1 cellular context compared by ENCODE assay signal in genomic region chr7:143504215-143504936, GRCh38.
A peak's percentile ranks its signal among the peaks of the same experiment; 100 is the strongest.
TF ChIP-seq lines count a peak whose summit lies in the region.

No MANE protein-coding gene starts in this region.

TF ChIP-seq in K562, 482 proteins besides CTCF, POLR2A, EP300 and RAD21 (continued from another document and continues in another):
- no peak for TF ChIP-seq ZBTB33 (CRISPR knock-in tag; IDR thresholded peaks at IDR 0.05)
- no peak for TF ChIP-seq MCM5 (IDR thresholded peaks at IDR 0.05; ENCODE audit: low read depth)
- TF ChIP-seq RBM22 (IDR thresholded peaks at IDR 0.05; ENCODE audit: low read depth, low read length, poor library complexity, severe bottlenecking) = no peak
- no peak for TF ChIP-seq ETV1 (tag; conservative IDR thresholded peaks at IDR 0.05; ENCODE audit: low read depth)
- no peak for TF ChIP-seq TCF15 (CRISPR knock-in tag; IDR thresholded peaks at IDR 0.05)
- peak; percentile 98 for TF ChIP-seq TAL1 (IDR thresholded peaks at IDR 0.05)
- peak; percentile 98 for TF ChIP-seq JUND (IDR thresholded peaks at IDR 0.05; ENCODE audit: borderline replicate concordance, low read depth, low read length)
- peak; percentile 98; the same call in 2 of the 3 replicates for TF ChIP-seq JUND (tag; IDR thresholded peaks at IDR 0.05; ENCODE audit: borderline replicate concordance, low read depth, low read length)
- TF ChIP-seq FOXK2 (conservative IDR thresholded peaks at IDR 0.05 in 1 of 2, IDR thresholded peaks at IDR 0.05 in 1 of 2; ENCODE audit: low read depth in 2 of 2) = peak; percentile 54 to 56; a peak in 1 of 4 replicates
- TF ChIP-seq CTCFL (IDR thresholded peaks at IDR 0.05; ENCODE audit: borderline replicate concordance, insufficient read depth, low read depth, low read length, poor library complexity, severe bottlenecking) = no peak
- TF ChIP-seq E2F6 (IDR thresholded peaks at IDR 0.05; ENCODE audit: borderline replicate concordance in 1 of 2, extremely low read depth in 1 of 2, insufficient read depth in 1 of 2, insufficient read length in 1 of 2, low read depth in 1 of 2, low read length in 1 of 2, poor library complexity in 1 of 2, severe bottlenecking in 1 of 2) = no peak
- TF ChIP-seq PHB (CRISPR knock-in tag; IDR thresholded peaks at IDR 0.05) = no peak
- no peak for TF ChIP-seq CBX2 (IDR thresholded peaks at IDR 0.05; ENCODE audit: insufficient read depth, low read length, poor library complexity, severe bottlenecking)
- peak; percentile 97 for TF ChIP-seq ESRRA (IDR thresholded peaks at IDR 0.05; ENCODE audit: borderline replicate concordance, low read depth)
- TF ChIP-seq RBM34 (IDR thresholded peaks at IDR 0.05; ENCODE audit: borderline replicate concordance, insufficient read depth, low read length) = no peak
- peak; percentile 17; the same call in 1 of the 2 replicates for TF ChIP-seq NFATC3 (IDR thresholded peaks at IDR 0.05)
- no peak for TF ChIP-seq DDX20 (tag; IDR thresholded peaks at IDR 0.05; ENCODE audit: low read depth)
- no peak for TF ChIP-seq SREBF2 (CRISPR knock-in tag; IDR thresholded peaks at IDR 0.05)
- peak; percentile 35; the same call in 1 of the 2 replicates for TF ChIP-seq ZKSCAN1 (IDR thresholded peaks at IDR 0.05; ENCODE audit: low read depth, low read length)
- peak; percentile 66; the same call in 1 of the 2 replicates for TF ChIP-seq ZNF175 (CRISPR knock-in tag; IDR thresholded peaks at IDR 0.05; ENCODE audit: low read depth)
- no peak for TF ChIP-seq NR3C1 (CRISPR knock-in tag; IDR thresholded peaks at IDR 0.05)
- peak; percentile 97 for TF ChIP-seq MTA2 (IDR thresholded peaks at IDR 0.05; ENCODE audit: low read depth)
- no peak for TF ChIP-seq CBX8 (IDR thresholded peaks at IDR 0.05; ENCODE audit: borderline replicate concordance, extremely low read depth, low read depth, low read length, poor library complexity, severe bottlenecking)
- 0 out of 2 replicates have a peak, but pooled peaks have one; percentile 30 for TF ChIP-seq E2F1 (CRISPR knock-in tag; IDR thresholded peaks at IDR 0.05)
- TF ChIP-seq ZNF395 (CRISPR knock-in tag; IDR thresholded peaks at IDR 0.05) = peak; percentile 91; the same call in 1 of the 2 replicates
- TF ChIP-seq KAT8 (IDR thresholded peaks at IDR 0.05; ENCODE audit: low read depth) = no peak
- TF ChIP-seq ARID2 (IDR thresholded peaks at IDR 0.05) = no peak
- TF ChIP-seq RFX1 (IDR thresholded peaks at IDR 0.05) = no peak
- no peak for TF ChIP-seq BRF1 (IDR thresholded peaks at IDR 0.05; ENCODE audit: borderline replicate concordance, extremely low read depth, insufficient read length)
- TF ChIP-seq NR2F6 (CRISPR knock-in tag; IDR thresholded peaks at IDR 0.05) = no peak
- no peak for TF ChIP-seq POLR2G (IDR thresholded peaks at IDR 0.05; ENCODE audit: low read depth, low read length)
- TF ChIP-seq ZNF77 (CRISPR knock-in tag; IDR thresholded peaks at IDR 0.05) = no peak
- TF ChIP-seq ATF1 (CRISPR knock-in tag; IDR thresholded peaks at IDR 0.05) = no peak
- peak; percentile 60; the same call in 1 of the 2 replicates for TF ChIP-seq ATF1 (tag; IDR thresholded peaks at IDR 0.05)
- TF ChIP-seq WHSC1 (IDR thresholded peaks at IDR 0.05; ENCODE audit: low read length) = no peak
- no peak for TF ChIP-seq POLR3A (IDR thresholded peaks at IDR 0.05; ENCODE audit: borderline replicate concordance, extremely low read depth, insufficient read depth, insufficient read length)
- no peak for TF ChIP-seq TAF1 (IDR thresholded peaks at IDR 0.05; ENCODE audit: control insufficient read depth, extremely low read depth, insufficient read depth, low read length, severe bottlenecking)
- no peak for TF ChIP-seq ELF2 (CRISPR knock-in tag; IDR thresholded peaks at IDR 0.05)
- TF ChIP-seq RFX5 (IDR thresholded peaks at IDR 0.05; ENCODE audit: low read depth, low read length) = no peak
- TF ChIP-seq GTF2E2 (tag; IDR thresholded peaks at IDR 0.05) = no peak
- TF ChIP-seq MBD2 (IDR thresholded peaks at IDR 0.05; ENCODE audit: borderline replicate concordance, low read depth) = peak; percentile 83; the same call in 1 of the 2 replicates
- 0 out of 2 replicates have a peak, but pooled peaks have one; percentile 59 for TF ChIP-seq CREB3 (tag; conservative IDR thresholded peaks at IDR 0.05; ENCODE audit: low read depth)
- TF ChIP-seq SMAD4 (CRISPR knock-in tag; conservative IDR thresholded peaks at IDR 0.05) = peak; percentile 95
- TF ChIP-seq SIN3B (IDR thresholded peaks at IDR 0.05; ENCODE audit: low read depth) = no peak
- TF ChIP-seq ZNF140 (CRISPR knock-in tag; IDR thresholded peaks at IDR 0.05) = no peak
- no peak for TF ChIP-seq ZBTB8A (IDR thresholded peaks at IDR 0.05; ENCODE audit: partially characterized antibody)
- TF ChIP-seq ZNF655 (CRISPR knock-in tag; IDR thresholded peaks at IDR 0.05) = no peak
- TF ChIP-seq ZBTB1 (CRISPR knock-in tag; IDR thresholded peaks at IDR 0.05; ENCODE audit: borderline replicate concordance, low read depth) = no peak
- 0 out of 2 replicates have a peak, but pooled peaks have one; percentile 42 for TF ChIP-seq RREB1 (CRISPR knock-in tag; IDR thresholded peaks at IDR 0.05)
- no peak for TF ChIP-seq PHF8 (IDR thresholded peaks at IDR 0.05; ENCODE audit: borderline replicate concordance, low read length)
- TF ChIP-seq POLR2AphosphoS2 (IDR thresholded peaks at IDR 0.05; ENCODE audit: low read length) = no peak
- no peak for TF ChIP-seq DNMT1 (IDR thresholded peaks at IDR 0.05)
- TF ChIP-seq ID3 (CRISPR knock-in tag; IDR thresholded peaks at IDR 0.05) = no peak
- peak; percentile 92 for TF ChIP-seq ID3 (tag; IDR thresholded peaks at IDR 0.05)
- TF ChIP-seq HCFC1 (IDR thresholded peaks at IDR 0.05; ENCODE audit: low read depth, low read length) = no peak
